Comparison of ENCODE assay signal across 34 cellular contexts in the genomic region with DNA sequence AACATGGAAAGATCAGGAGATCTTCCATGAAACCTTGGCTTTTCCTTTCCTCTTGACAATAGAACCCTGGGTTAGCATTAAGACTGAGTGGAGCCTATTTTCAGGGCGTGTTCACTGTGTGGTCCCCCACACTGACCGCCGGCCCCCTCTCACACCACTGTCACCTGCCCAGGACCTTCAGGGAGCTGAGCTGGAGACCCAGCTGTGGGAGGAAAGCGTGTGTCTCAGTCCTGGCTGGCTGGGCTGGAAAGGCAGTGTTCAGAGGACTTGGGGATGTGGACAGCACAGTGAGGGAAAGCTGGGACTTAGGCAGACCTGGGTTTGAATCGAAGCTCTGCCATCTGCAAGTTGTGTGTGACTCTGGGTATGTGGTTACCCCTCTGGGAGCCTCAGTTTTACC.
"Had no signal": no experiment of that assay in that cellular context is flagged by ENCODE, and none has a peak within 500 bp of the region (broad histone marks: within the 10 kb centered on the region; RNA-seq: fewer than 3 reads in every experiment).

No MANE protein-coding gene starts in this region.

- H3K9me3 Mint-ChIP-seq: activated B cell treated with CpG ODN at 0.5 μM for 24 hours; activated CD4-positive, alpha-beta memory T cell treated with anti-CD3 and anti-CD28 coated beads, Interleukin-2, amount 10 ng/mL, durations not matched to agents 7 days and 5 days; activated naive CD4-positive, alpha-beta T cell treated with anti-CD3 and anti-CD28 coated beads, Interleukin-2, amount 50 U/mL, for 24 hours; activated naive CD8-positive, alpha-beta T cell treated with anti-CD3 and anti-CD28 coated beads, Interleukin-2, amount 10 ng/mL, durations not matched to agents 7 days and 5 days had no signal

- H3K27ac Mint-ChIP-seq: activated B cell treated with CpG ODN at 0.5 μM for 24 hours; activated CD4-positive, alpha-beta memory T cell treated with anti-CD3 and anti-CD28 coated beads, Interleukin-2, amount 10 ng/mL, durations not matched to agents 7 days and 5 days; activated naive CD4-positive, alpha-beta T cell treated with anti-CD3 and anti-CD28 coated beads, Interleukin-2, amount 50 U/mL, for 24 hours; activated naive CD8-positive, alpha-beta T cell treated with anti-CD3 and anti-CD28 coated beads, Interleukin-2, amount 10 ng/mL, durations not matched to agents 7 days and 5 days had no signal

- H3K36me3 ChIP-seq: ascending aorta had no signal

- H3K4me3 Mint-ChIP-seq: activated B cell treated with CpG ODN at 0.5 μM for 24 hours; activated CD4-positive, alpha-beta memory T cell treated with anti-CD3 and anti-CD28 coated beads, Interleukin-2, amount 10 ng/mL, durations not matched to agents 7 days and 5 days; activated naive CD4-positive, alpha-beta T cell treated with anti-CD3 and anti-CD28 coated beads, Interleukin-2, amount 50 U/mL, for 24 hours; activated naive CD8-positive, alpha-beta T cell treated with anti-CD3 and anti-CD28 coated beads, Interleukin-2, amount 10 ng/mL, durations not matched to agents 7 days and 5 days had no signal

- DNase-seq: activated B cell treated with CpG ODN at 0.5 μM for 24 hours; activated CD4-positive, alpha-beta memory T cell treated with anti-CD3 and anti-CD28 coated beads, Interleukin-2, amount 10 ng/mL, durations not matched to agents 7 days and 5 days; activated CD4-positive, alpha-beta T cell treated with anti-CD3 and anti-CD28 coated beads for 1 hour; activated CD4-positive, alpha-beta T cell treated with anti-CD3 and anti-CD28 coated beads for 48 hours; activated gamma-delta T cell; activated naive CD4-positive, alpha-beta T cell treated with Interleukin-2 at 50 U/mL for 16 hours; activated naive CD8-positive, alpha-beta T cell treated with anti-CD3 and anti-CD28 coated beads, Interleukin-2, amount 10 ng/mL, durations not matched to agents 7 days and 5 days; activated T-cell treated with anti-CD3 and anti-CD28 coated beads, Interleukin-2, amount 50 U/mL, for 48 hours; amygdala; IMR-90; Karpas-422; KBM-7; NCI-H1048; NCI-H1105 treated with DMSO at 0.1 percent for 48 hours; NCI-H1436; NCI-H1694; NCI-H2029; NCI-H2171; NCI-H510A; NCI-H526; NCI-H748 treated with DMSO at 0.1 percent for 48 hours; NK-92 treated with Interleukin-12 subunit alpha and Interleukin-12 subunit beta, amount 100 ng/mL, for 24 hours; PC-3; SIG-M5; SW 1271; T-helper 1 cell; T-helper 2 cell; T-helper 9 cell had no signal

- H3K27ac ChIP-seq: ascending aorta, RWPE1, VCaP had no signal

- H3K4me3 ChIP-seq: ascending aorta had no signal

- H3K27me3 ChIP-seq: ascending aorta had no signal

- ATAC-seq: PC-3, Right ventricle myocardium inferior had no signal

- H3K9me3 ChIP-seq: ascending aorta had no signal

- H3K36me3 Mint-ChIP-seq: activated naive CD4-positive, alpha-beta T cell treated with anti-CD3 and anti-CD28 coated beads, Interleukin-2, amount 50 U/mL, for 24 hours; activated naive CD8-positive, alpha-beta T cell treated with anti-CD3 and anti-CD28 coated beads, Interleukin-2, amount 10 ng/mL, durations not matched to agents 7 days and 5 days had no signal

- FAIRE-seq: RCC 7860 had no signal

- H3K4me1 Mint-ChIP-seq: activated naive CD4-positive, alpha-beta T cell treated with anti-CD3 and anti-CD28 coated beads, Interleukin-2, amount 50 U/mL, for 24 hours; activated naive CD8-positive, alpha-beta T cell treated with anti-CD3 and anti-CD28 coated beads, Interleukin-2, amount 10 ng/mL, durations not matched to agents 7 days and 5 days had no signal
